34 cellular contexts compared by ENCODE assay signal in the genomic region with DNA sequence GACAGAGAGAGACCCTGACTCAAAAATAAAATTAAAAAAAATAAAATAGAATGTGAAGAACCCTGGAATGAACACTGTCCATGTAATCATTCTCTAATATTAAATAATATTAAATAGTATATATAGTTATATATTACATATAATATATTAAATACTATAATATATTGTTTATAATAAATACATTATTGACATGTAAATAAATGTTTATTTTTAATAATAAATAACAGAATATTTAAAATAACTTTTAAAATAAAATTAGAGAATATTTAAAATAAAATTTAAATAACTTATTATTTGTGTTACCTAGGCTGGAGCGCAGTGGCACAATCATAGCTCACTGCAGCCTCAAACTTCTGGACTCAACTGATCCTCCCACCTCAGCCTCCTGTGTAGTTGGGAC.
"Had no signal": no experiment of that assay in that cellular context is flagged by ENCODE, and none has a peak within 500 bp of the region (broad histone marks: within the 10 kb centered on the region; RNA-seq: fewer than 3 reads in every experiment).

No MANE protein-coding gene starts in this region.

- H3K27ac ChIP-seq: adrenal gland, body of pancreas, breast epithelium, Peyer's patch, RWPE1, WERI-Rb-1 had no signal

- H3K27me3 ChIP-seq: adrenal gland, body of pancreas, breast epithelium, MG63, Peyer's patch had no signal

- H3K4me3 ChIP-seq: adrenal gland, body of pancreas, breast epithelium, MG63, Peyer's patch had no signal

- FAIRE-seq: astrocyte had no signal

- H3K36me3 ChIP-seq: breast epithelium had no signal

- H3K4me3 Mint-ChIP-seq: activated CD4-positive, alpha-beta T cell treated with anti-CD3 and anti-CD28 coated beads for 36 hours; activated CD4-positive, alpha-beta T cell treated with anti-CD3 and anti-CD28 coated beads, Interleukin-2, amount 10 ng/mL, durations not matched to agents 7 days and 5 days; activated CD8-positive, alpha-beta T cell treated with anti-CD3 and anti-CD28 coated beads, Interleukin-2, amount 10 ng/mL, durations not matched to agents 7 days and 5 days; activated naive CD4-positive, alpha-beta T cell treated with anti-CD3 and anti-CD28 coated beads for 36 hours; activated T-cell treated with anti-CD3 and anti-CD28 coated beads, Interleukin-2, amount 50 U/mL, for 24 hours; activated T-helper 1 cell treated with anti-CD3 and anti-CD28 coated beads, Interleukin-12 subunit alpha, Interleukin-12 subunit beta, Interleukin-2, Interleukin-4 antibody, amounts not matched to agents 30 ng/mL and 10 ng/mL and 1 ng/mL, durations not matched to agents 14 hours and 24 hours and 36 hours; T-cell had no signal

- H3K27me3 Mint-ChIP-seq: activated CD4-positive, alpha-beta T cell treated with anti-CD3 and anti-CD28 coated beads for 36 hours; activated CD4-positive, alpha-beta T cell treated with anti-CD3 and anti-CD28 coated beads, Interleukin-2, amount 10 ng/mL, durations not matched to agents 7 days and 5 days; activated T-cell treated with anti-CD3 and anti-CD28 coated beads, Interleukin-2, amount 50 U/mL, for 24 hours; T-cell had no signal

- H3K9me3 Mint-ChIP-seq: activated CD4-positive, alpha-beta T cell treated with anti-CD3 and anti-CD28 coated beads, Interleukin-2, amount 10 ng/mL, durations not matched to agents 7 days and 5 days; activated naive CD4-positive, alpha-beta T cell treated with anti-CD3 and anti-CD28 coated beads for 36 hours; activated naive CD4-positive, alpha-beta T cell treated with anti-CD3 and anti-CD28 coated beads, Interleukin-2, amount 50 U/mL, for 72 hours; activated T-cell treated with anti-CD3 and anti-CD28 coated beads, Interleukin-2, amount 50 U/mL, for 24 hours; activated T-helper 1 cell treated with anti-CD3 and anti-CD28 coated beads, Interleukin-12 subunit alpha, Interleukin-12 subunit beta, Interleukin-2, Interleukin-4 antibody, amounts not matched to agents 30 ng/mL and 10 ng/mL and 1 ng/mL, durations not matched to agents 14 hours and 24 hours and 36 hours; T-cell had no signal

- ATAC-seq: activated CD4-positive, alpha-beta T cell treated with anti-CD3 and anti-CD28 coated beads for 36 hours; activated CD4-positive, CD25-positive, alpha-beta regulatory T cell treated with anti-CD3 and anti-CD28 coated beads, Interleukin-2, amount 50 U/mL, for 24 hours; activated CD8-positive, alpha-beta T cell treated with anti-CD3 and anti-CD28 coated beads, Interleukin-2, amount 10 ng/mL, durations not matched to agents 7 days and 5 days; activated naive CD4-positive, alpha-beta T cell treated with anti-CD3 and anti-CD28 coated beads, Interleukin-2, amount 50 U/mL, for 72 hours; body of pancreas; PC-3; Right ventricle myocardium inferior; SK-N-SH treated with all-trans-retinoic acid at 6 μM for 48 hours; T-cell had no signal

- H3K4me1 ChIP-seq: adrenal gland, body of pancreas, breast epithelium, Peyer's patch had no signal

- DNase-seq: activated CD4-positive, alpha-beta T cell treated with anti-CD3 and anti-CD28 coated beads for 36 hours; activated CD4-positive, alpha-beta T cell treated with anti-CD3 and anti-CD28 coated beads, Interleukin-2, amount 10 ng/mL, durations not matched to agents 7 days and 5 days; activated CD4-positive, alpha-beta T cell treated with anti-CD3 and anti-CD28 coated beads, Interleukin-2, amount 50 U/mL, for 48 hours; activated CD8-positive, alpha-beta T cell treated with anti-CD3 and anti-CD28 coated beads, Interleukin-2, amount 10 ng/mL, durations not matched to agents 7 days and 5 days; activated gamma-delta T cell treated with Interleukin-2 at 50 U/mL for 16 hours; activated naive CD4-positive, alpha-beta T cell treated with anti-CD3 and anti-CD28 coated beads for 36 hours; activated T-cell treated with anti-CD3 and anti-CD28 coated beads, Interleukin-2, amount 50 U/mL, for 24 hours; adrenal gland; body of pancreas; Karpas-422; KBM-7; MG63; NCI-H1092; NCI-H1436 treated with DMSO at 0.1 percent for 48 hours; NCI-H1694 treated with DMSO at 0.1 percent for 48 hours; NCI-H2029; NCI-H345; NCI-H524 treated with DMSO at 0.1 percent for 48 hours; NK-92 treated with Interleukin-12 subunit alpha and Interleukin-12 subunit beta, amount 100 ng/mL, for 24 hours; PC-3; Peyer's patch; SIG-M5; T-cell; T-helper 2 cell; T-helper 9 cell; WERI-Rb-1 had no signal

- H3K9me3 ChIP-seq: adrenal gland, body of pancreas, breast epithelium, MG63, Peyer's patch had no signal
